In genomic region chr13:74259641-74260040, GRCh38 we compare ENCODE assay signal across 19 cellular contexts.
"Had no signal": no experiment of that assay in that cellular context is flagged by ENCODE, and none has a peak within 500 bp of the region (broad histone marks: within the 10 kb centered on the region; RNA-seq: fewer than 3 reads in every experiment).

No MANE protein-coding gene starts in this region.

- H3K36me3 ChIP-seq: adrenal gland, breast epithelium, esophagus squamous epithelium, sigmoid colon, thyroid gland had no signal

- H3K27ac ChIP-seq: adrenal gland, breast epithelium, esophagus squamous epithelium, sigmoid colon, thyroid gland, VCaP had no signal

- H3K4me3 Mint-ChIP-seq: dendritic cell treated with granulocyte-macrophage colony-stimulating factor and Interleukin-4, amounts not matched to agents 40 ng/mL and 50 ng/mL, for 4 days; nephron; stimulated activated effector memory CD8-positive, alpha-beta T cell treated with anti-CD3 and anti-CD28 coated beads, Interleukin-12 subunit alpha, Interleukin-12 subunit beta, amount 100 ng/mL, for 72 hours had no signal

- H3K27me3 ChIP-seq: adrenal gland, breast epithelium, esophagus squamous epithelium, sigmoid colon, thyroid gland had no signal

- H3K4me1 ChIP-seq: adrenal gland, breast epithelium, esophagus squamous epithelium, sigmoid colon, thyroid gland had no signal

- H3K9me3 Mint-ChIP-seq: stimulated activated effector memory CD8-positive, alpha-beta T cell treated with anti-CD3 and anti-CD28 coated beads, Interleukin-12 subunit alpha, Interleukin-12 subunit beta, amount 100 ng/mL, for 72 hours had no signal

- H3K27me3 Mint-ChIP-seq: dendritic cell treated with granulocyte-macrophage colony-stimulating factor and Interleukin-4, amounts not matched to agents 40 ng/mL and 50 ng/mL, for 4 days had no signal

- ATAC-seq: left cardiac atrium; stimulated activated effector memory CD8-positive, alpha-beta T cell treated with anti-CD3 and anti-CD28 coated beads, Interleukin-12 subunit alpha, Interleukin-12 subunit beta, amount 100 ng/mL, for 72 hours had no signal

- DNase-seq: activated CD4-positive, alpha-beta T cell treated with anti-CD3 and anti-CD28 coated beads for 1 hour; activated naive CD4-positive, alpha-beta T cell treated with Interleukin-2 at 50 U/mL for 16 hours; activated T-cell treated with anti-CD3 and anti-CD28 coated beads for 4 hours; adrenal gland; cerebellar nuclear complex; effector CD8-positive, alpha-beta T cell; esophagus squamous epithelium; left cardiac atrium; mesenchymal stem cell; posterior cingulate gyrus; sigmoid colon; stimulated activated CD4-positive, alpha-beta T cell treated with anti-CD3 and anti-CD28 coated beads, Interleukin-4, amount 100 ng/mL, for 24 hours had no signal

- H3K27ac Mint-ChIP-seq: activated T-helper 2 cell treated with anti-CD3 and anti-CD28 coated beads, Interferon-gamma antibody, Interleukin-2, Interleukin-4, amounts not matched to agents 10 μg/mL and 5 μg/mL and 100 μg/mL, durations not matched to agents 14 hours and 24 hours and 36 hours; dendritic cell treated with granulocyte-macrophage colony-stimulating factor and Interleukin-4, amounts not matched to agents 40 ng/mL and 50 ng/mL, for 4 days; nephron; stimulated activated effector memory CD8-positive, alpha-beta T cell treated with anti-CD3 and anti-CD28 coated beads, Interleukin-12 subunit alpha, Interleukin-12 subunit beta, amount 100 ng/mL, for 72 hours had no signal

- H3K36me3 Mint-ChIP-seq: stimulated activated effector memory CD8-positive, alpha-beta T cell treated with anti-CD3 and anti-CD28 coated beads, Interleukin-12 subunit alpha, Interleukin-12 subunit beta, amount 100 ng/mL, for 72 hours had no signal

- H3K9me3 ChIP-seq: sigmoid colon, thyroid gland had no signal

- H3K4me3 ChIP-seq: adrenal gland, breast epithelium, esophagus squamous epithelium, sigmoid colon, thyroid gland had no signal
